ENCODE assay signal across 11 cellular contexts in the genomic region with DNA sequence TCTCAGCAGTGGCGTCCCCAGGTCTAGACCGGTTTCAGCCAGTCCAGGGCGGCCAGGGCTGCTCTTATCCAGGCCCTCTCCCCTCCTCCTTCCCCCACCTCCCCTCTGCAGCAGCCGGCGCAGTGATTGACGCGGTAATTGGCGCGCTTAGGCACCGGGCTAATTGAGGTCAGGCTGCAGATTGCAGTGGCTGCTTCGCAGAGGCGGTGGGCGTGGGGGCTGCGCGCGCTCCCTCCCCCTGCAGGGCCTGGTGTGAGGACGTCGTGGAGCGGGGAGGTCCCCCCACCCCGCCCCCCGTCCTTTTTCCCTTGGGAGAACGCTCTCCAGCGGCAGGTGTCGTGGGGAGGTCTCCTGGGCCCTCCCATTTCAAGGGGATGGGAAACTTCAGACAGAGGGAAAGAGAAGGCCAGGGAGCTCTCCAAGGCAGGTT.
DNase-seq lines count a peak whose midpoint lies in the region.
"Had no signal": no experiment of that assay in that cellular context is flagged by ENCODE, and none has a peak within 500 bp of the region (broad histone marks: within the 10 kb centered on the region; RNA-seq: fewer than 3 reads in every experiment).

No MANE protein-coding gene starts in this region.

- no peak overlapping the region for H3K27ac ChIP-seq in BLaER1
- H3K27ac ChIP-seq: SJCRH30 had no signal

- no peaks in the 10 kb centered on the region for H3K9me3 ChIP-seq in BLaER1
- H3K9me3 ChIP-seq: SJCRH30 had no signal

- peak; percentile 78 for DNase-seq in NCI-H1092 treated with DMSO at 0.1 percent for 48 hours (lab: John Stamatoyannopoulos, UW)
- peak; percentile 57 for DNase-seq in NCI-H774 (lab: John Stamatoyannopoulos, UW)
- DNase-seq in iPS-NIHi11 (ENCODE audit: low spot score) = peak; percentile 67
- DNase-seq in SHP77 treated with DMSO at 0.1 percent for 48 hours (lab: John Stamatoyannopoulos, UW) = no peak
- DNase-seq in NAMALWA (ENCODE audit: low spot score) = no peak
- DNase-seq in NCI-H2196 (lab: John Stamatoyannopoulos, UW; ENCODE audit: unreplicated experiment) = no peak
- DNase-seq in SKM-1 treated with dmso at 0.1 percent for 144 hours (lab: John Stamatoyannopoulos, UW; ENCODE audit: unreplicated experiment) = no peak
- DNase-seq: DND-41; SJCRH30; stimulated activated CD4-positive, alpha-beta T cell treated with anti-CD3 and anti-CD28 coated beads, Interleukin-2, amount 100 ng/mL, for 24 hours had no signal

- no peaks in the 10 kb centered on the region for H4K20me1 ChIP-seq in BLaER1

- no peaks in the 10 kb centered on the region for H3K27me3 ChIP-seq in BLaER1

- peak overlapping the region; percentile 61 for H3K4me2 ChIP-seq in BLaER1

- no peak overlapping the region for H3K9ac ChIP-seq in BLaER1

- no peaks in the 10 kb centered on the region for H3K36me3 ChIP-seq in BLaER1
- H3K36me3 ChIP-seq: SJCRH30 had no signal

- peaks cover 17% of the 10 kb centered on the region for H3K4me1 ChIP-seq in BLaER1
- H3K4me1 ChIP-seq: SJCRH30 had no signal

- H3K4me3 ChIP-seq in BLaER1 = no peak overlapping the region
- H3K4me3 ChIP-seq: SJCRH30 had no signal

Comparison
In these comparisons a context has a peak if more than half of its experiments do, and no peak if none do; other contexts are left out.
1. DNase-seq: peak in NCI-H1092 treated with DMSO at 0.1 percent for 48 hours (single experiment), NCI-H774 (single experiment) and iPS-NIHi11 (single experiment); none in SHP77 treated with DMSO at 0.1 percent for 48 hours (single experiment), NAMALWA (single experiment), NCI-H2196 (single experiment) and SKM-1 treated with dmso at 0.1 percent for 144 hours (single experiment).